14 cellular contexts compared by ENCODE assay signal in the genomic region with DNA sequence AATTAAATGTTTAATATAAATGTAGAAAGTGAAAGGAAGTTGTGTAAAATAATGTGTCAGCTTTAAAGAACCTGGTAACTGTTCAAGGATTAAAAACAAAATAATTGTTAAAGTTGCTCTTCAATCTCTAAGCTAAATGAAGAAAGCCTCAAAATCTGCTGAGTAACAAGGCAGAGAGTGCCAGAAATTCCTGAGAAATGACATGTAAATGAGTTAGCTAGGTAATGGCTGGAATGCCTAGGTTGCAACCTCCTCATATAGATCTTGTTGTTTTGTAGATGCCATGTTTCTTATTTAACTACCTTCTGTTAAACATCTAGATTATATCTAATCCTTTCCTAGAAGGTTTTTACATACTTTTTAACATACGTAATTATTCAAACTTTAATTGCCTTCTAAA.
"Had no signal": no experiment of that assay in that cellular context is flagged by ENCODE, and none has a peak within 500 bp of the region (broad histone marks: within the 10 kb centered on the region; RNA-seq: fewer than 3 reads in every experiment).

No MANE protein-coding gene starts in this region.

- H3K4me1 Mint-ChIP-seq: activated naive CD4-positive, alpha-beta T cell treated with anti-CD3 and anti-CD28 coated beads, Interleukin-2, amount 50 U/mL, for 24 hours; central memory CD8-positive, alpha-beta T cell; natural killer cell; stimulated activated memory B cell treated with anti-CD40 and anti-IgM and Interleukin-4, amounts not matched to agents 10 μg/mL and 1 μg/mL and 100 μg/mL, for 72 hours had no signal

- H3K4me3 ChIP-seq: adrenal gland, coronary artery, esophagus muscularis mucosa, mucosa of descending colon had no signal

- H3K36me3 Mint-ChIP-seq: activated naive CD4-positive, alpha-beta T cell treated with anti-CD3 and anti-CD28 coated beads, Interleukin-2, amount 50 U/mL, for 24 hours; natural killer cell; stimulated activated memory B cell treated with anti-CD40 and anti-IgM and Interleukin-4, amounts not matched to agents 10 μg/mL and 1 μg/mL and 100 μg/mL, for 72 hours had no signal

- H3K9me3 Mint-ChIP-seq: activated naive CD4-positive, alpha-beta T cell treated with anti-CD3 and anti-CD28 coated beads, Interleukin-2, amount 50 U/mL, for 24 hours had no signal

- H3K4me3 Mint-ChIP-seq: activated naive CD4-positive, alpha-beta T cell treated with anti-CD3 and anti-CD28 coated beads, Interleukin-2, amount 50 U/mL, for 24 hours; activated T-cell treated with anti-CD3 and anti-CD28 coated beads, Interleukin-2, amount 50 U/mL, for 24 hours; central memory CD8-positive, alpha-beta T cell; natural killer cell; stimulated activated memory B cell treated with anti-CD40 and anti-IgM and Interleukin-4, amounts not matched to agents 10 μg/mL and 1 μg/mL and 100 μg/mL, for 72 hours had no signal

- H3K36me3 ChIP-seq: adrenal gland, esophagus muscularis mucosa, neutrophil had no signal

- H3K27me3 ChIP-seq: adrenal gland, esophagus muscularis mucosa, neutrophil had no signal

- H3K27ac ChIP-seq: adrenal gland, coronary artery, esophagus muscularis mucosa, neutrophil, parathyroid adenoma, VCaP had no signal

- ATAC-seq: mucosa of descending colon; natural killer cell; stimulated activated memory B cell treated with anti-CD40 and anti-IgM and Interleukin-4, amounts not matched to agents 10 μg/mL and 1 μg/mL and 100 μg/mL, for 72 hours had no signal

- DNase-seq: activated CD4-positive, alpha-beta T cell treated with anti-CD3 and anti-CD28 coated beads, Interleukin-2, amount 50 U/mL, for 48 hours; activated T-cell treated with anti-CD3 and anti-CD28 coated beads, Interleukin-2, amount 50 U/mL, for 24 hours; adrenal gland; mucosa of descending colon; natural killer cell; stimulated activated CD4-positive, alpha-beta T cell treated with anti-CD3 and anti-CD28 coated beads, Interleukin-2, amount 100 ng/mL, for 48 hours had no signal

- H3K9me3 ChIP-seq: adrenal gland, esophagus muscularis mucosa, mucosa of descending colon, neutrophil had no signal

- H3K4me1 ChIP-seq: adrenal gland, esophagus muscularis mucosa, parathyroid adenoma had no signal

- H3K27me3 Mint-ChIP-seq: activated naive CD4-positive, alpha-beta T cell treated with anti-CD3 and anti-CD28 coated beads, Interleukin-2, amount 50 U/mL, for 24 hours; activated T-cell treated with anti-CD3 and anti-CD28 coated beads, Interleukin-2, amount 50 U/mL, for 24 hours; central memory CD8-positive, alpha-beta T cell; stimulated activated memory B cell treated with anti-CD40 and anti-IgM and Interleukin-4, amounts not matched to agents 10 μg/mL and 1 μg/mL and 100 μg/mL, for 72 hours had no signal

- H3K27ac Mint-ChIP-seq: activated naive CD4-positive, alpha-beta T cell treated with anti-CD3 and anti-CD28 coated beads, Interleukin-2, amount 50 U/mL, for 24 hours; activated T-cell treated with anti-CD3 and anti-CD28 coated beads, Interleukin-2, amount 50 U/mL, for 24 hours; natural killer cell; stimulated activated memory B cell treated with anti-CD40 and anti-IgM and Interleukin-4, amounts not matched to agents 10 μg/mL and 1 μg/mL and 100 μg/mL, for 72 hours had no signal
